In genomic region chr3:16247282-16248058, GRCh38 we compare ENCODE assay signal across 8 cellular contexts. TPM values are rescaled to one million over a fixed set of nuclear protein-coding genes. Genes with fewer than 3 reads are reported as not detected.
A peak's percentile ranks its signal among the peaks of the same experiment; 100 is the strongest.
DNase-seq lines count a peak whose midpoint lies in the region; ATAC-seq, FAIRE-seq and TF ChIP-seq lines count a peak whose summit lies in the region.

No MANE protein-coding gene starts in this region.

- DNase-seq in D341Med (ENCODE audit: low spot score) (peak; percentile 85), HS-27A (ENCODE audit: low read depth) (peak; percentile 74), NOMO-1 (lab: John Stamatoyannopoulos, UW; ENCODE audit: unreplicated experiment in 2 of 2) (peak; percentile 76 to 80), endothelial cell of umbilical vein (ENCODE audit: low read depth, low spot score) (peak; percentile 72), myocyte (ENCODE audit: low read depth) (peak; percentile 90)
- DNase-seq in activated CD8-positive, alpha-beta memory T cell treated with anti-CD3 and anti-CD28 coated beads for 48 hours (ENCODE audit: low read depth in 2 of 3, low spot score in 2 of 3), result peak in 2 of 3 experiments; percentile 17 to 62
- peak; percentile 84 for DNase-seq in stimulated activated CD8-positive, alpha-beta memory T cell treated with anti-CD3 and anti-CD28 coated beads, Interleukin-4, amount 100 ng/mL, for 48 hours

- TF ChIP-seq POLR2A in endothelial cell of umbilical vein (IDR thresholded peaks at IDR 0.05; ENCODE audit: low read depth, low read length), result no peak

- no peaks in the 10 kb centered on the region for H3K79me2 ChIP-seq in endothelial cell of umbilical vein (ENCODE audit: control insufficient read depth, insufficient read depth, low read length)

- H3K9me3 ChIP-seq in endothelial cell of umbilical vein (replicated peaks; ENCODE audit: control insufficient read depth, insufficient read depth, low read length), result no peaks in the 10 kb centered on the region

- H3K4me3 ChIP-seq in endothelial cell of umbilical vein (replicated peaks in 1 of 3; ENCODE audit: insufficient read depth in 1 of 3, low read depth in 1 of 3, low read length in 3 of 3), result no peak overlapping the region

- H3K27me3 ChIP-seq in endothelial cell of umbilical vein (ENCODE audit: control insufficient read depth in 2 of 2, insufficient read depth in 2 of 2, low read length in 2 of 2), result no peaks in the 10 kb centered on the region

- no peaks in the 10 kb centered on the region for H4K20me1 ChIP-seq in endothelial cell of umbilical vein (replicated peaks; ENCODE audit: control insufficient read depth, extremely low read depth, insufficient read depth, low read length)

- dilution Hi-C loops in endothelial cell of umbilical vein (cut with MboI; ENCODE audit: extremely low pct_ligation_motif_present, low sequenced_read_pairs), result no loop called here

- H2AFZ ChIP-seq in endothelial cell of umbilical vein (ENCODE audit: low read depth, low read length), result peak overlapping the region; percentile 55

- BruUV-seq in endothelial cell of umbilical vein (replicated peaks; lab: Mats Ljungman, UMichigan), result no TSS peak

- H3K36me3 ChIP-seq in endothelial cell of umbilical vein (ENCODE audit: control insufficient read depth in 2 of 2, extremely low read depth in 1 of 2, insufficient read depth in 2 of 2, low read length in 2 of 2), result no peaks in the 10 kb centered on the region

- peak; percentile 79 for ATAC-seq in GM21360 (IDR thresholded peaks at IDR 0.05; ENCODE audit: unreplicated experiment)

- CTCF ChIA-PET in endothelial cell of umbilical vein (lab: Charles Lee), result interaction anchor here (0.7 to 2.1 kb wide), 9 partner anchors 17 to 431 kb away, joined by 3 to 9 read pairs (median 5); partner anchors contain the start of genes DPH3 and OXNAD1

- H3K27ac ChIP-seq in endothelial cell of umbilical vein (ENCODE audit: insufficient read depth, low read depth, low read length), result no peak overlapping the region

- peak; percentile 97 for FAIRE-seq in endothelial cell of umbilical vein (lab: Jason Lieb, UNC)

- H3K9ac ChIP-seq in endothelial cell of umbilical vein (replicated peaks; ENCODE audit: extremely low read depth, insufficient read depth, low read length), result no peak overlapping the region

- H3K4me1 ChIP-seq in endothelial cell of umbilical vein (ENCODE audit: control insufficient read depth, extremely low read depth, insufficient read depth, low read length), result peaks cover 11% of the 10 kb centered on the region

- no peak overlapping the region for H3K4me2 ChIP-seq in endothelial cell of umbilical vein (ENCODE audit: insufficient read depth, low read length)

- POLR2A ChIA-PET in endothelial cell of umbilical vein (lab: Charles Lee), result no interaction called here

- TF ChIP-seq CTCF in endothelial cell of umbilical vein (IDR thresholded peaks at IDR 0.05; ENCODE audit: extremely low read depth in 1 of 2, insufficient read depth in 1 of 2, low read depth in 1 of 2, low read length in 2 of 2), result peak; percentile 86 to 87

- intact Hi-C loops in endothelial cell of umbilical vein (cut with micrococcal nuclease), result loop anchor here (1.0 kb wide), 5 partner anchors 69 to 617 kb away; no protein-coding TSS in a partner anchor

- no peaks in the 10 kb centered on the region for H3K9me1 ChIP-seq in endothelial cell of umbilical vein (replicated peaks; ENCODE audit: control insufficient read depth, extremely low read depth, insufficient read depth, low read length)

TF ChIP-seq in endothelial cell of umbilical vein, 7 proteins besides CTCF, POLR2A, EP300 and RAD21:
- no peak for TF ChIP-seq EZH2 (IDR thresholded peaks at IDR 0.05; ENCODE audit: borderline replicate concordance, low read depth, low read length, severe bottlenecking)
- no peak for TF ChIP-seq POLR2AphosphoS5 (IDR thresholded peaks at IDR 0.05; ENCODE audit: insufficient read depth, low read depth, low read length)
- TF ChIP-seq MYC (IDR thresholded peaks at IDR 0.05; ENCODE audit: low read depth, low read length), result no peak
- TF ChIP-seq MAX (IDR thresholded peaks at IDR 0.05; ENCODE audit: insufficient read depth, insufficient read length), result no peak
- TF ChIP-seq GATA2 (IDR thresholded peaks at IDR 0.05; ENCODE audit: insufficient read depth, insufficient read length, low read depth, low read length), result no peak
- TF ChIP-seq JUN (IDR thresholded peaks at IDR 0.05; ENCODE audit: borderline replicate concordance, insufficient read depth, insufficient read length, low read depth), result no peak
- TF ChIP-seq FOS (IDR thresholded peaks at IDR 0.05; ENCODE audit: borderline replicate concordance, insufficient read depth, low read length), result no peak

RNA-seq across cellular contexts. Expression of gene DPH3, which starts 17.3 kb away (rescaled TPM):
- total RNA-seq in endothelial cell of umbilical vein, result 28.7 and 29.6 TPM in 2 replicates
- 6.9 and 7.7 TPM in 2 replicates for polyA plus RNA-seq in endothelial cell of umbilical vein
- 12.2 and 12.6 TPM in 2 replicates for polyA plus RNA-seq in endothelial cell of umbilical vein (2011; cell fraction: cytosol; rRNA removed)
- polyA plus RNA-seq in endothelial cell of umbilical vein (2011; cell fraction: nucleus; rRNA removed), result 4.2 and 4.8 TPM in 2 replicates
- 22.9 and 34.8 TPM in 2 replicates for polyA plus RNA-seq in endothelial cell of umbilical vein (2012)
- 9.4 and 11.8 TPM in 2 replicates for polyA minus RNA-seq in endothelial cell of umbilical vein
- 7.9 TPM for polyA minus RNA-seq in endothelial cell of umbilical vein (2011; cell fraction: cytosol; rRNA and poly(A)+ RNA removed)
- 3.1 and 7.0 TPM in 2 replicates for polyA minus RNA-seq in endothelial cell of umbilical vein (2011; cell fraction: nucleus; rRNA and poly(A)+ RNA removed)
- 27.3 and 29.9 TPM in 2 replicates for total RNA-seq in myocyte
- polyA plus RNA-seq in myocyte (2012), result 13.6 TPM

RNA-seq across cellular contexts. Expression of gene OXNAD1, which starts 17.5 kb away (rescaled TPM):
- 8.9 and 9.7 TPM in 2 replicates for total RNA-seq in endothelial cell of umbilical vein
- polyA plus RNA-seq in endothelial cell of umbilical vein, result 4.1 and 5.5 TPM in 2 replicates
- 7.4 and 7.5 TPM in 2 replicates for polyA plus RNA-seq in endothelial cell of umbilical vein (2011; cell fraction: cytosol; rRNA removed)
- polyA plus RNA-seq in endothelial cell of umbilical vein (2011; cell fraction: nucleus; rRNA removed), result 8.0 and 8.9 TPM in 2 replicates
- 6.0 and 10.9 TPM in 2 replicates for polyA plus RNA-seq in endothelial cell of umbilical vein (2012)
- polyA minus RNA-seq in endothelial cell of umbilical vein, result 9.3 TPM in 2 replicates
- 9.2 TPM for polyA minus RNA-seq in endothelial cell of umbilical vein (2011; cell fraction: cytosol; rRNA and poly(A)+ RNA removed)
- polyA minus RNA-seq in endothelial cell of umbilical vein (2011; cell fraction: nucleus; rRNA and poly(A)+ RNA removed), result 9.7 and 17.8 TPM in 2 replicates
- 9.3 and 12.9 TPM in 2 replicates for total RNA-seq in myocyte
- 4.3 TPM for polyA plus RNA-seq in myocyte (2012)

Comparison
In these comparisons a context has a peak if more than half of its experiments do, and no peak if none do; other contexts are left out.
1. DNase-seq: peak in every context shown above with its lines; median percentile 90 in myocyte; 85 in D341Med; 84 in stimulated activated CD8-positive, alpha-beta memory T cell treated with anti-CD3 and anti-CD28 coated beads, Interleukin-4, amount 100 ng/mL, for 48 hours; 78 in NOMO-1; 74 in HS-27A; 72 in endothelial cell of umbilical vein; 40 in activated CD8-positive, alpha-beta memory T cell treated with anti-CD3 and anti-CD28 coated beads for 48 hours.